9 cellular contexts compared by ENCODE assay signal in genomic region chr7:27184342-27185012, GRCh38. TPM values are rescaled to one million over a fixed set of nuclear protein-coding genes. Genes with fewer than 3 reads are reported as not detected.
DNase-seq lines count a peak whose midpoint lies in the region; ATAC-seq and TF ChIP-seq lines count a peak whose summit lies in the region.
"Had no signal": no experiment of that assay in that cellular context is flagged by ENCODE, and none has a peak within 500 bp of the region (broad histone marks: within the 10 kb centered on the region; RNA-seq: fewer than 3 reads in every experiment).

No MANE protein-coding gene starts in this region.

- H4K8ac ChIP-seq in IMR-90 (ENCODE audit: low read depth in 2 of 2, low read length in 2 of 2): no peak overlapping the region

- POLR2A ChIA-PET in IMR-90 (lab: Charles Lee; ENCODE audit: unreplicated experiment): no interaction called here

- H3K9me1 ChIP-seq in IMR-90 (ENCODE audit: insufficient read depth, low read length): no peaks in the 10 kb centered on the region

- TF ChIP-seq POLR2A in IMR-90 (IDR thresholded peaks at IDR 0.05; ENCODE audit: low read depth, low read length) (no peak), stomach (IDR thresholded peaks at IDR 0.05) (no peak)

- in situ Hi-C loops in IMR-90 (cut with MboI; ENCODE audit: low sequenced_read_pairs): no loop called here

- H3K4me1 Mint-ChIP-seq in CD4-positive, CD25-positive, alpha-beta regulatory T cell: peaks cover 15 to 66% (median 43%) of the 10 kb centered on the region in 4 donors
- peaks cover 56% of the 10 kb centered on the region for H3K4me1 Mint-ChIP-seq in activated T-cell treated with anti-CD3 and anti-CD28 coated beads, Interleukin-2, amount 50 U/mL, for 24 hours (ENCODE audit: low read depth)

- 1% methylated on average over 16 of the region's 72 CpGs; no CpG with 5 or more reads in 1 of the 2 experiments for WGBS in IMR-90 (ENCODE audit: extremely low coverage in 2 of 2, insufficient read length in 1 of 2), 2 experiments
- 2 to 15% (median 5%) methylated on average over 21 to 72 of the region's 72 CpGs for WGBS in stomach, 5 donors

- H3K4me2 ChIP-seq in IMR-90 (ENCODE audit: low read depth, low read length): peak overlapping the region; percentile 69

- no peak overlapping the region for H3K9ac ChIP-seq in IMR-90 (ENCODE audit: low read depth, low read length)

- H2BK120ac ChIP-seq in IMR-90 (ENCODE audit: low read depth, low read length): no peak overlapping the region

- peak in 1 of 3 donors; percentile 38 for DNase-seq in CD4-positive, CD25-positive, alpha-beta regulatory T cell
- DNase-seq in IMR-90 (peak; percentile 27), iris pigment epithelial cell (ENCODE audit: low read depth) (peak; percentile 21), stomach (peak; percentile 34), DMS114 treated with DMSO at 0.1 percent for 48 hours (lab: John Stamatoyannopoulos, UW; ENCODE audit: unreplicated experiment) (no peak), activated gamma-delta T cell treated with Interleukin-2 at 50 U/mL for 16 hours (no peak)
- DNase-seq in activated T-cell treated with anti-CD3 and anti-CD28 coated beads, Interleukin-2, amount 50 U/mL, for 24 hours: peak; percentile 56

- no peak overlapping the region for H2AK5ac ChIP-seq in IMR-90 (ENCODE audit: low read depth, low read length)

- no peak overlapping the region for H2BK5ac ChIP-seq in IMR-90 (ENCODE audit: low read depth, low read length, poor library complexity, severe bottlenecking)

- peak overlapping the region; percentile 77 for H2AFZ ChIP-seq in IMR-90 (replicated peaks; ENCODE audit: low read length, poor library complexity)

- peaks cover 42% of the 10 kb centered on the region for H3K27me3 ChIP-seq in CD4-positive, CD25-positive, alpha-beta regulatory T cell (ENCODE audit: control insufficient read depth, insufficient read depth, low read length)
- H3K27me3 ChIP-seq in IMR-90 (ENCODE audit: control insufficient read depth, insufficient read depth, low read length) (peaks cover 91% of the 10 kb centered on the region), stomach (peaks cover 74 to 100% (median 95%) of the 10 kb centered on the region in 3 donors)

- H4K5ac ChIP-seq in IMR-90 (ENCODE audit: low read depth, low read length): no peak overlapping the region

- no peak overlapping the region for H4K91ac ChIP-seq in IMR-90 (ENCODE audit: insufficient read depth, low read depth, low read length)

- H3K9me3 Mint-ChIP-seq in CD4-positive, CD25-positive, alpha-beta regulatory T cell: peaks cover 0 to 15% (median 0%) of the 10 kb centered on the region in 7 donors
- H3K9me3 Mint-ChIP-seq in activated T-cell treated with anti-CD3 and anti-CD28 coated beads, Interleukin-2, amount 50 U/mL, for 24 hours: no peaks in the 10 kb centered on the region

- H2AK9ac ChIP-seq in IMR-90 (replicated peaks; ENCODE audit: low read depth, low read length, poor library complexity): no peak overlapping the region

- H3K4me3 Mint-ChIP-seq in CD4-positive, CD25-positive, alpha-beta regulatory T cell: peak overlapping the region; percentile 81 to 91 (median 87)
- peak overlapping the region; percentile 68 for H3K4me3 Mint-ChIP-seq in activated T-cell treated with anti-CD3 and anti-CD28 coated beads, Interleukin-2, amount 50 U/mL, for 24 hours

- H3K4me1 ChIP-seq in CD4-positive, CD25-positive, alpha-beta regulatory T cell (ENCODE audit: control insufficient read depth, insufficient read depth, low read length, poor library complexity, severe bottlenecking): peaks cover 57% of the 10 kb centered on the region
- H3K4me1 ChIP-seq in IMR-90 (ENCODE audit: control insufficient read depth, insufficient read depth, low read length): peaks cover 3% of the 10 kb centered on the region; the same call in 1 of the 2 replicates
- H3K4me1 ChIP-seq in stomach: peaks cover 42 to 64% (median 57%) of the 10 kb centered on the region in 4 donors

- peak overlapping the region; percentile 25; the same call in 1 of the 2 replicates for H3K23ac ChIP-seq in IMR-90 (ENCODE audit: low read depth, low read length)

- intact Hi-C loops in IMR-90 (cut with micrococcal nuclease) (no loop called here), stomach (cut with DNase I; ENCODE audit: low total_unique reads) (no loop called here)

- TF ChIP-seq CTCF in IMR-90 (conservative IDR thresholded peaks at IDR 0.05; ENCODE audit: low read depth, low read length): no peak
- no peak for TF ChIP-seq CTCF in stomach (IDR thresholded peaks at IDR 0.05)

- H3K4ac ChIP-seq in IMR-90 (ENCODE audit: low read depth, low read length): no peak overlapping the region

- H3K14ac ChIP-seq in IMR-90 (replicated peaks; ENCODE audit: low read depth, low read length): no peak overlapping the region

- dilution Hi-C loops in IMR-90 (cut with HindIII; ENCODE audit: low sequenced_read_pairs, unreplicated experiment): no loop called here

- H3K18ac ChIP-seq in IMR-90 (ENCODE audit: low read depth, low read length): no peak overlapping the region

- H3K27me3 Mint-ChIP-seq in CD4-positive, CD25-positive, alpha-beta regulatory T cell: peaks cover 95% of the 10 kb centered on the region
- H3K27me3 Mint-ChIP-seq in activated T-cell treated with anti-CD3 and anti-CD28 coated beads, Interleukin-2, amount 50 U/mL, for 24 hours: peaks cover 96% of the 10 kb centered on the region

- no peaks in the 10 kb centered on the region for H3K36me3 ChIP-seq in CD4-positive, CD25-positive, alpha-beta regulatory T cell (ENCODE audit: control insufficient read depth, insufficient read depth, low read length)
- no peaks in the 10 kb centered on the region for H3K36me3 ChIP-seq in IMR-90 (ENCODE audit: control insufficient read depth, insufficient read depth, low read length)
- H3K36me3 ChIP-seq in stomach: no peaks in the 10 kb centered on the region

- peak overlapping the region; percentile 37 for H3K4me3 ChIP-seq in CD4-positive, CD25-positive, alpha-beta regulatory T cell (ENCODE audit: low read depth, low read length)
- H3K4me3 ChIP-seq in IMR-90 (ENCODE audit: insufficient read depth, low read depth, low read length) (peak overlapping the region; percentile 41), stomach (peak overlapping the region; percentile 18 to 52 (median 40))

- H3K27ac ChIP-seq in CD4-positive, CD25-positive, alpha-beta regulatory T cell (ENCODE audit: insufficient read depth, low read length, poor library complexity, severe bottlenecking): no peak overlapping the region
- no peak overlapping the region for H3K27ac ChIP-seq in IMR-90 (ENCODE audit: insufficient read depth, low read length)
- H3K27ac ChIP-seq in stomach: no peak overlapping the region

- H3K27ac Mint-ChIP-seq in CD4-positive, CD25-positive, alpha-beta regulatory T cell: peak overlapping the region in 1 of 3 donors; percentile 57
- peak overlapping the region; percentile 76 for H3K27ac Mint-ChIP-seq in activated T-cell treated with anti-CD3 and anti-CD28 coated beads, Interleukin-2, amount 50 U/mL, for 24 hours

- no peak for TF ChIP-seq RAD21 in IMR-90 (IDR thresholded peaks at IDR 0.05; ENCODE audit: low read length)

- no TSS peak for BruUV-seq in IMR-90 (replicated peaks; lab: Mats Ljungman, UMichigan)

- no peak for ATAC-seq in CD4-positive, CD25-positive, alpha-beta regulatory T cell (ENCODE audit: low read depth in 2 of 2)
- ATAC-seq in IMR-90 (ENCODE audit: low read depth) (peak; percentile 57), HG02798 (IDR thresholded peaks at IDR 0.05; ENCODE audit: poor library complexity, unreplicated experiment) (no peak)

- no peaks in the 10 kb centered on the region for H3K36me3 Mint-ChIP-seq in CD4-positive, CD25-positive, alpha-beta regulatory T cell
- no peaks in the 10 kb centered on the region for H3K36me3 Mint-ChIP-seq in activated T-cell treated with anti-CD3 and anti-CD28 coated beads, Interleukin-2, amount 50 U/mL, for 24 hours (ENCODE audit: low read depth)

- no peak overlapping the region for H2BK15ac ChIP-seq in IMR-90 (ENCODE audit: low read depth, low read length)

- H4K20me1 ChIP-seq in IMR-90 (ENCODE audit: insufficient read depth, low read length): peaks cover 17% of the 10 kb centered on the region; the same call in 1 of the 2 replicates

- TF ChIP-seq EP300 in stomach (IDR thresholded peaks at IDR 0.05): no peak

- H3K79me1 ChIP-seq in IMR-90 (ENCODE audit: low read depth in 1 of 2, low read length in 2 of 2): no peaks in the 10 kb centered on the region

- no peak overlapping the region for H2BK20ac ChIP-seq in IMR-90 (ENCODE audit: low read depth, low read length)

- H3K56ac ChIP-seq in IMR-90 (ENCODE audit: extremely low read depth, insufficient read depth, low read length): no peak overlapping the region

- CTCF ChIA-PET in IMR-90 (lab: Yijun Ruan, JAX): interaction anchor here (0.5 to 0.8 kb wide), 2 partner anchors 592 to 766 kb away, joined by 3 read pairs; no protein-coding TSS in a partner anchor

- peaks cover 3 to 7% of the 10 kb centered on the region in 2 experiments for H3K9me3 ChIP-seq in CD4-positive, CD25-positive, alpha-beta regulatory T cell (ENCODE audit: control insufficient read depth in 2 of 2, low read length in 2 of 2)
- H3K9me3 ChIP-seq in IMR-90 (ENCODE audit: control insufficient read depth, insufficient read depth, low read length): peaks cover 13% of the 10 kb centered on the region; the same call in 1 of the 2 replicates
- H3K9me3 ChIP-seq in stomach: peaks cover 0 to 16% (median 0%) of the 10 kb centered on the region in 4 donors

RNA-seq across cellular contexts. Expression of gene HOXA11, which starts 0.6 kb away (rescaled TPM):
- not detected for total RNA-seq in CD4-positive, CD25-positive, alpha-beta regulatory T cell
- not detected for polyA plus RNA-seq in CD4-positive, CD25-positive, alpha-beta regulatory T cell
- total RNA-seq in IMR-90 (2012; rRNA removed) (not detected in 2 replicates), stomach (1 to 10 TPM in 1 of 5 donors, not detected in 4; 5.2 TPM)
- polyA plus RNA-seq in IMR-90 (2012; rRNA removed) (0.04 and 0.05 TPM in 2 replicates), stomach (not detected)
- polyA plus RNA-seq in IMR-90 (2012; cell fraction: cytosol; rRNA removed): 0.05 TPM in 1 of 2 replicates, not detected in the other
- 0.04 TPM in 1 of 2 replicates, not detected in the other for polyA plus RNA-seq in IMR-90 (2012; cell fraction: nucleus; rRNA removed; ENCODE audit: low replicate concordance)

RNA-seq across cellular contexts. Expression of gene HOXA10, which starts 10.4 kb away (rescaled TPM):
- total RNA-seq in CD4-positive, CD25-positive, alpha-beta regulatory T cell: 0.35 TPM
- polyA plus RNA-seq in CD4-positive, CD25-positive, alpha-beta regulatory T cell: not detected
- total RNA-seq in IMR-90 (2012; rRNA removed): 0.18 and 0.28 TPM in 2 replicates
- 0.10 TPM in 2 replicates for polyA plus RNA-seq in IMR-90 (2012; rRNA removed)
- 0.05 and 0.30 TPM in 2 replicates for polyA plus RNA-seq in IMR-90 (2012; cell fraction: cytosol; rRNA removed)
- polyA plus RNA-seq in IMR-90 (2012; cell fraction: nucleus; rRNA removed; ENCODE audit: low replicate concordance): 0.04 and 0.19 TPM in 2 replicates
- total RNA-seq in stomach: 100 to 1,000 TPM in 1 of 5 donors, under 1 TPM in 1, not detected in 3; 0.92 to 337 TPM
- polyA plus RNA-seq in stomach: under 1 TPM in 1 of 3 donors, not detected in 2; 0.18 TPM

RNA-seq across cellular contexts. Expression of gene HOXA13, which starts 15.4 kb away (rescaled TPM):
- not detected for total RNA-seq in CD4-positive, CD25-positive, alpha-beta regulatory T cell
- not detected for polyA plus RNA-seq in CD4-positive, CD25-positive, alpha-beta regulatory T cell
- total RNA-seq in IMR-90 (2012; rRNA removed) (not detected in 2 replicates), stomach (10 to 100 TPM in 1 of 5 donors, not detected in 4; 29.0 TPM)
- polyA plus RNA-seq in IMR-90 (2012; rRNA removed) (not detected in 2 replicates), stomach (not detected)
- not detected in 2 replicates for polyA plus RNA-seq in IMR-90 (2012; cell fraction: cytosol; rRNA removed)
- not detected in 2 replicates for polyA plus RNA-seq in IMR-90 (2012; cell fraction: nucleus; rRNA removed; ENCODE audit: low replicate concordance)
- total RNA-seq: glomerular endothelial cell had no signal

RNA-seq across cellular contexts. Expression of gene HOXA9, which starts 19.1 kb away (rescaled TPM):
- total RNA-seq in CD4-positive, CD25-positive, alpha-beta regulatory T cell: 1.1 TPM
- polyA plus RNA-seq in CD4-positive, CD25-positive, alpha-beta regulatory T cell: under 1 TPM in 1 of 4 donors, not detected in 3; 0.20 TPM
- 0.18 and 0.28 TPM in 2 replicates for total RNA-seq in IMR-90 (2012; rRNA removed)
- polyA plus RNA-seq in IMR-90 (2012; rRNA removed): 0.32 and 0.59 TPM in 2 replicates
- polyA plus RNA-seq in IMR-90 (2012; cell fraction: cytosol; rRNA removed): 0.10 and 0.26 TPM in 2 replicates
- 0.59 and 0.63 TPM in 2 replicates for polyA plus RNA-seq in IMR-90 (2012; cell fraction: nucleus; rRNA removed; ENCODE audit: low replicate concordance)
- 10 to 100 TPM in 1 of 5 donors, not detected in 4; 68.1 TPM for total RNA-seq in stomach
- polyA plus RNA-seq in stomach: under 1 TPM in 1 of 3 donors, not detected in 2; 0.25 TPM

RNA-seq across cellular contexts. Expression of gene HOXA7, which starts 28.0 kb away (rescaled TPM):
- total RNA-seq in CD4-positive, CD25-positive, alpha-beta regulatory T cell: not detected
- polyA plus RNA-seq in CD4-positive, CD25-positive, alpha-beta regulatory T cell: not detected
- total RNA-seq in IMR-90 (2012; rRNA removed): under 0.01 and 0.18 TPM in 2 replicates
- polyA plus RNA-seq in IMR-90 (2012; rRNA removed): 1.7 TPM in 2 replicates
- 2.0 and 2.2 TPM in 2 replicates for polyA plus RNA-seq in IMR-90 (2012; cell fraction: cytosol; rRNA removed)
- 0.51 and 0.71 TPM in 2 replicates for polyA plus RNA-seq in IMR-90 (2012; cell fraction: nucleus; rRNA removed; ENCODE audit: low replicate concordance)
- 10 to 100 TPM in 1 of 5 donors, 1 to 10 TPM in 3, not detected in 1; 1.1 to 34.8 (median 3.3) TPM for total RNA-seq in stomach
- polyA plus RNA-seq in stomach: 1 to 10 TPM in 1 of 3 donors, under 1 TPM in 2; 0.98 to 7.9 (median 1.00) TPM

Comparison
In these comparisons a context has a peak if more than half of its experiments do, and no peak if none do; other contexts are left out.
1. DNase-seq: peak in IMR-90 (single experiment), activated T-cell treated with anti-CD3 and anti-CD28 coated beads, Interleukin-2, amount 50 U/mL, for 24 hours (single experiment), iris pigment epithelial cell (single experiment) and stomach (single experiment); none in DMS114 treated with DMSO at 0.1 percent for 48 hours (single experiment) and activated gamma-delta T cell treated with Interleukin-2 at 50 U/mL for 16 hours (single experiment).
2. Peak in every context shown above with its lines, with median percentiles within 50 percentile points of each other: H3K4me3 ChIP-seq.